1 cellular context compared by ENCODE assay signal in genomic region chr12:113242018-113242418, GRCh38.
TF ChIP-seq lines count a peak whose summit lies in the region.

No MANE protein-coding gene starts in this region.

TF ChIP-seq in SK-N-SH, 30 proteins besides CTCF, POLR2A, EP300 and RAD21 (continued from another document):
- TF ChIP-seq IRF3 (IDR thresholded peaks at IDR 0.05; ENCODE audit: low read depth, low read length), result no peak
- TF ChIP-seq RFX5 (IDR thresholded peaks at IDR 0.05; ENCODE audit: low read length), result no peak
